In the genomic region with DNA sequence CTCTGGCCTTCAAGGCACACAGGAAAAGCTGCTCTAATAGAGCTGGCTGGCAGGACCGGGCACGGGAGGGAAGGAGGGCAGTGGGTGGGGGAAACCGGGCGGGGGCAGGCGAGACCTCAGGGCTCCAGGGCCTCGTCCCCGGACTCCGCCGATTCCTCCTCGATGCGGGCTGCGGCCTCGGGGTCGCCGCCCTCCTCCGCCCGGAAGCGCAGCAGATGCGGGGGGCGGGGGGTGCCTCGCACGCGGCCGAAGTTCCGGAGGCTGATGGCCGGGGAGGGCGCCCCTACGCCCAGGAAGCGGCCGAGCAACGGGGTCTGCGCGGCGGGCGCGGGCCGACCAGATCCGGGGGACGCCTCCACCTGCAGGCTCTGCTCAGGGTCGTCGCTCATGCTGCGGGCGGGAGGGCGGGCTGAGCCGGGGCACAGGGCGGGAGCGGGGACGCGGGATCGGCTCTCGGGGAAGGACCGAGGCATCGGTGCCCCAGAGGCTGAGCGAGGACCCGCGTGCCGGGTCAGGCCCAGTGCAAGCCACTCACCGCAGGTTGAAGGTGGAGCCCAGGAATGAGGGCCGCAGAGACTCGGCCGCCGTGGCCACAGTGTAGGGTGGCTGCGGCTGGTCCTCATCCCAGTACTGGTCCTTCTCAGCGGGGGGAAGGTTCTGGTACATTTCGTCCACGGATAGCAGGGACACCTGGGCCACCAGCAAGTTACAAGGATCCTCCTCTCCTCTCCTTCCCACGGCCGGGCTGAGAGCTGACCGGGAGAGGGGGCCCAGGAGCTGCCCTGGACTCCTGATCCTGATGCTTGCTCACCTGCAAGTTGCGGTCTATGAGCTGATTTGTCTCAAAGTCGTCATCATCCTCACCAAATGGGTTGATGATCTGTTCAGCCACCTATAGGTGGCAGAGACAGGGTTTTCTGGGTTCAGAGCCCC, we compare ENCODE assay signal across 1 cellular context.
A peak's percentile ranks its signal among the peaks of the same experiment; 100 is the strongest.
TF ChIP-seq lines count a peak whose summit lies in the region.

No MANE protein-coding gene starts in this region.

TF ChIP-seq in HepG2, 621 proteins besides CTCF, POLR2A, EP300 and RAD21 (continued from another document and continues in another):
- TF ChIP-seq, protein P1, sequence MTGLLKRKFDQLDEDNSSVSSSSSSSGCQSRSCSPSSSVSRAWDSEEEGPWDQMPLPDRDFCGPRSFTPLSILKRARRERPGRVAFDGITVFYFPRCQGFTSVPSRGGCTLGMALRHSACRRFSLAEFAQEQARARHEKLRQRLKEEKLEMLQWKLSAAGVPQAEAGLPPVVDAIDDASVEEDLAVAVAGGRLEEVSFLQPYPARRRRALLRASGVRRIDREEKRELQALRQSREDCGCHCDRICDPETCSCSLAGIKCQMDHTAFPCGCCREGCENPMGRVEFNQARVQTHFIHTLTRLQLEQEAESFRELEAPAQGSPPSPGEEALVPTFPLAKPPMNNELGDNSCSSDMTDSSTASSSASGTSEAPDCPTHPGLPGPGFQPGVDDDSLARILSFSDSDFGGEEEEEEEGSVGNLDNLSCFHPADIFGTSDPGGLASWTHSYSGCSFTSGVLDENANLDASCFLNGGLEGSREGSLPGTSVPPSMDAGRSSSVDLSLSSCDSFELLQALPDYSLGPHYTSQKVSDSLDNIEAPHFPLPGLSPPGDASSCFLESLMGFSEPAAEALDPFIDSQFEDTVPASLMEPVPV (CRISPR knock-in tag; IDR thresholded peaks at IDR 0.05) = peak; percentile 79
- no peak for TF ChIP-seq ZNF501 (CRISPR knock-in tag; IDR thresholded peaks at IDR 0.05)
- TF ChIP-seq FOXC1 (CRISPR knock-in tag; IDR thresholded peaks at IDR 0.05; ENCODE audit: borderline replicate concordance) = peak; percentile 67; the same call in 1 of the 2 replicates
- TF ChIP-seq RAD51 (IDR thresholded peaks at IDR 0.05; ENCODE audit: borderline replicate concordance) = no peak
- TF ChIP-seq HDAC2 (CRISPR knock-in tag; IDR thresholded peaks at IDR 0.05) = peak; percentile 13
- TF ChIP-seq MYC (CRISPR knock-in tag; IDR thresholded peaks at IDR 0.05; ENCODE audit: borderline replicate concordance) = peak; percentile 93
- no peak for TF ChIP-seq ZBTB42 (CRISPR knock-in tag; IDR thresholded peaks at IDR 0.05)
- 0 out of 2 replicates have a peak, but pooled peaks have one; percentile 35 for TF ChIP-seq WIZ (CRISPR knock-in tag; IDR thresholded peaks at IDR 0.05)
- peak; percentile 73; the same call in 1 of the 2 replicates for TF ChIP-seq KLF12 (CRISPR knock-in tag; IDR thresholded peaks at IDR 0.05; ENCODE audit: borderline replicate concordance)
- peak; percentile 29; the same call in 1 of the 2 replicates for TF ChIP-seq ZNF792 (CRISPR knock-in tag; IDR thresholded peaks at IDR 0.05)
- peak; percentile 45; the same call in 1 of the 2 replicates for TF ChIP-seq GATAD2A (CRISPR knock-in tag; IDR thresholded peaks at IDR 0.05)
- peak; percentile 7; the same call in 1 of the 2 replicates for TF ChIP-seq NRL (CRISPR knock-in tag; IDR thresholded peaks at IDR 0.05; ENCODE audit: borderline replicate concordance)
- TF ChIP-seq, protein P2, sequence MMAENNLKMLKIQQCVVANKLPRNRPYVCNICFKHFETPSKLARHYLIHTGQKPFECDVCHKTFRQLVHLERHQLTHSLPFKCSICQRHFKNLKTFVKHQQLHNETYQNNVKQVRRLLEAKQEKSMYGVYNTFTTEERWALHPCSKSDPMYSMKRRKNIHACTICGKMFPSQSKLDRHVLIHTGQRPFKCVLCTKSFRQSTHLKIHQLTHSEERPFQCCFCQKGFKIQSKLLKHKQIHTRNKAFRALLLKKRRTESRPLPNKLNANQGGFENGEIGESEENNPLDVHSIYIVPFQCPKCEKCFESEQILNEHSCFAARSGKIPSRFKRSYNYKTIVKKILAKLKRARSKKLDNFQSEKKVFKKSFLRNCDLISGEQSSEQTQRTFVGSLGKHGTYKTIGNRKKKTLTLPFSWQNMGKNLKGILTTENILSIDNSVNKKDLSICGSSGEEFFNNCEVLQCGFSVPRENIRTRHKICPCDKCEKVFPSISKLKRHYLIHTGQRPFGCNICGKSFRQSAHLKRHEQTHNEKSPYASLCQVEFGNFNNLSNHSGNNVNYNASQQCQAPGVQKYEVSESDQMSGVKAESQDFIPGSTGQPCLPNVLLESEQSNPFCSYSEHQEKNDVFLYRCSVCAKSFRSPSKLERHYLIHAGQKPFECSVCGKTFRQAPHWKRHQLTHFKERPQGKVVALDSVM (CRISPR knock-in tag; IDR thresholded peaks at IDR 0.05) = 0 out of 2 replicates have a peak, but pooled peaks have one; percentile 46
- peak; percentile 59; the same call in 1 of the 2 replicates for TF ChIP-seq NR1H2 (CRISPR knock-in tag; IDR thresholded peaks at IDR 0.05; ENCODE audit: borderline replicate concordance, low read depth)
- TF ChIP-seq, protein P3, sequence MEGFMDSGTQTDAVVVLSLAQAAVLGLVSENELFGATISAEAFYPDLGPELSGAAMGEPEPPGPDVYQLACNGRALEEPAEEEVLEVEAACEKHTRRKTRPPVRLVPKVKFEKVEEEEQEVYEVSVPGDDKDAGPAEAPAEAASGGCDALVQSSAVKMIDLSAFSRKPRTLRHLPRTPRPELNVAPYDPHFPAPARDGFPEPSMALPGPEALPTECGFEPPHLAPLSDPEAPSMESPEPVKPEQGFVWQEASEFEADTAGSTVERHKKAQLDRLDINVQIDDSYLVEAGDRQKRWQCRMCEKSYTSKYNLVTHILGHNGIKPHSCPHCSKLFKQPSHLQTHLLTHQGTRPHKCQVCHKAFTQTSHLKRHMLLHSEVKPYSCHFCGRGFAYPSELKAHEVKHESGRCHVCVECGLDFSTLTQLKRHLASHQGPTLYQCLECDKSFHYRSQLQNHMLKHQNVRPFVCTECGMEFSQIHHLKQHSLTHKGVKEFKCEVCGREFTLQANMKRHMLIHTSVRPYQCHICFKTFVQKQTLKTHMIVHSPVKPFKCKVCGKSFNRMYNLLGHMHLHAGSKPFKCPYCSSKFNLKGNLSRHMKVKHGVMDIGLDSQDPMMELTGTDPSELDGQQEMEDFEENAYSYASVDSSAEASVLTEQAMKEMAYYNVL (CRISPR knock-in tag; IDR thresholded peaks at IDR 0.05; ENCODE audit: borderline replicate concordance) = peak; percentile 27; the same call in 1 of the 2 replicates
- TF ChIP-seq, protein P4, sequence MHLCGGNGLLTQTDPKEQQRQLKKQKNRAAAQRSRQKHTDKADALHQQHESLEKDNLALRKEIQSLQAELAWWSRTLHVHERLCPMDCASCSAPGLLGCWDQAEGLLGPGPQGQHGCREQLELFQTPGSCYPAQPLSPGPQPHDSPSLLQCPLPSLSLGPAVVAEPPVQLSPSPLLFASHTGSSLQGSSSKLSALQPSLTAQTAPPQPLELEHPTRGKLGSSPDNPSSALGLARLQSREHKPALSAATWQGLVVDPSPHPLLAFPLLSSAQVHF (CRISPR knock-in tag; IDR thresholded peaks at IDR 0.05) = 0 out of 2 replicates have a peak, but pooled peaks have one; percentile 48
- TF ChIP-seq FOXA3 (CRISPR knock-in tag; IDR thresholded peaks at IDR 0.05) = no peak; the same call in 1 of the 2 replicates
- TF ChIP-seq IRX3 (CRISPR knock-in tag; IDR thresholded peaks at IDR 0.05; ENCODE audit: borderline replicate concordance, low read depth) = peak; percentile 9; the same call in 1 of the 2 replicates
- TF ChIP-seq CREB1 (IDR thresholded peaks at IDR 0.05) = no peak
- TF ChIP-seq CREB1 (CRISPR knock-in tag; IDR thresholded peaks at IDR 0.05) = no peak
- no peak for TF ChIP-seq SCMH1 (CRISPR knock-in tag; IDR thresholded peaks at IDR 0.05; ENCODE audit: borderline replicate concordance)
- peak; percentile 53; the same call in 1 of the 2 replicates for TF ChIP-seq TARDBP (CRISPR knock-in tag; IDR thresholded peaks at IDR 0.05)
- no peak; the same call in 1 of the 2 replicates for TF ChIP-seq PAX8 (CRISPR knock-in tag; IDR thresholded peaks at IDR 0.05; ENCODE audit: borderline replicate concordance)
- TF ChIP-seq ZMYM3 (CRISPR knock-in tag; IDR thresholded peaks at IDR 0.05) = peak; percentile 24; the same call in 1 of the 2 replicates
- no peak for TF ChIP-seq ZFP36 (IDR thresholded peaks at IDR 0.05; ENCODE audit: borderline replicate concordance, low read depth, low read length, partially characterized antibody)
- TF ChIP-seq ZNF569 (CRISPR knock-in tag; IDR thresholded peaks at IDR 0.05; ENCODE audit: borderline replicate concordance) = no peak
- TF ChIP-seq, protein P5, sequence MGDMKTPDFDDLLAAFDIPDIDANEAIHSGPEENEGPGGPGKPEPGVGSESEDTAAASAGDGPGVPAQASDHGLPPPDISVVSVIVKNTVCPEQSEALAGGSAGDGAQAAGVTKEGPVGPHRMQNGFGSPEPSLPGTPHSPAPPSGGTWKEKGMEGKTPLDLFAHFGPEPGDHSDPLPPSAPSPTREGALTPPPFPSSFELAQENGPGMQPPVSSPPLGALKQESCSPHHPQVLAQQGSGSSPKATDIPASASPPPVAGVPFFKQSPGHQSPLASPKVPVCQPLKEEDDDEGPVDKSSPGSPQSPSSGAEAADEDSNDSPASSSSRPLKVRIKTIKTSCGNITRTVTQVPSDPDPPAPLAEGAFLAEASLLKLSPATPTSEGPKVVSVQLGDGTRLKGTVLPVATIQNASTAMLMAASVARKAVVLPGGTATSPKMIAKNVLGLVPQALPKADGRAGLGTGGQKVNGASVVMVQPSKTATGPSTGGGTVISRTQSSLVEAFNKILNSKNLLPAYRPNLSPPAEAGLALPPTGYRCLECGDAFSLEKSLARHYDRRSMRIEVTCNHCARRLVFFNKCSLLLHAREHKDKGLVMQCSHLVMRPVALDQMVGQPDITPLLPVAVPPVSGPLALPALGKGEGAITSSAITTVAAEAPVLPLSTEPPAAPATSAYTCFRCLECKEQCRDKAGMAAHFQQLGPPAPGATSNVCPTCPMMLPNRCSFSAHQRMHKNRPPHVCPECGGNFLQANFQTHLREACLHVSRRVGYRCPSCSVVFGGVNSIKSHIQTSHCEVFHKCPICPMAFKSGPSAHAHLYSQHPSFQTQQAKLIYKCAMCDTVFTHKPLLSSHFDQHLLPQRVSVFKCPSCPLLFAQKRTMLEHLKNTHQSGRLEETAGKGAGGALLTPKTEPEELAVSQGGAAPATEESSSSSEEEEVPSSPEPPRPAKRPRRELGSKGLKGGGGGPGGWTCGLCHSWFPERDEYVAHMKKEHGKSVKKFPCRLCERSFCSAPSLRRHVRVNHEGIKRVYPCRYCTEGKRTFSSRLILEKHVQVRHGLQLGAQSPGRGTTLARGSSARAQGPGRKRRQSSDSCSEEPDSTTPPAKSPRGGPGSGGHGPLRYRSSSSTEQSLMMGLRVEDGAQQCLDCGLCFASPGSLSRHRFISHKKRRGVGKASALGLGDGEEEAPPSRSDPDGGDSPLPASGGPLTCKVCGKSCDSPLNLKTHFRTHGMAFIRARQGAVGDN (CRISPR knock-in tag; IDR thresholded peaks at IDR 0.05) = peak; percentile 97
- TF ChIP-seq RNF2 (conservative IDR thresholded peaks at IDR 0.05; ENCODE audit: low read depth) = peak; percentile 55; the same call in 1 of the 2 replicates
- peak; percentile 64; the same call in 1 of the 2 replicates for TF ChIP-seq NFE2L1 (CRISPR knock-in tag; IDR thresholded peaks at IDR 0.05; ENCODE audit: borderline replicate concordance)
- TF ChIP-seq ZNF20 (CRISPR knock-in tag; IDR thresholded peaks at IDR 0.05) = no peak
- 0 out of 2 replicates have a peak, but pooled peaks have one; percentile 67 for TF ChIP-seq SPEN (CRISPR knock-in tag; IDR thresholded peaks at IDR 0.05; ENCODE audit: low read depth)
- TF ChIP-seq SRSF4 (IDR thresholded peaks at IDR 0.05; ENCODE audit: low read depth, low read length, poor library complexity, severe bottlenecking) = no peak
- no peak for TF ChIP-seq RFXAP (CRISPR knock-in tag; IDR thresholded peaks at IDR 0.05; ENCODE audit: borderline replicate concordance)
- TF ChIP-seq ZNF430 (CRISPR knock-in tag; IDR thresholded peaks at IDR 0.05) = no peak
- TF ChIP-seq ZNF33B (CRISPR knock-in tag; IDR thresholded peaks at IDR 0.05) = no peak
- TF ChIP-seq ZMYM4 (CRISPR knock-in tag; IDR thresholded peaks at IDR 0.05) = peak; percentile 45
- no peak for TF ChIP-seq JUNB (CRISPR knock-in tag; IDR thresholded peaks at IDR 0.05; ENCODE audit: borderline replicate concordance)
- TF ChIP-seq ATRX (CRISPR knock-in tag; IDR thresholded peaks at IDR 0.05; ENCODE audit: borderline replicate concordance) = no peak
- TF ChIP-seq ZFX (CRISPR knock-in tag; IDR thresholded peaks at IDR 0.05; ENCODE audit: low read depth) = peak; percentile 91
- TF ChIP-seq TAF15 (IDR thresholded peaks at IDR 0.05; ENCODE audit: low read depth, low read length, poor library complexity, severe bottlenecking) = no peak
- TF ChIP-seq ELF1 (CRISPR knock-in tag; IDR thresholded peaks at IDR 0.05) = 0 out of 2 replicates have a peak, but pooled peaks have one; percentile 59
- TF ChIP-seq TCF7L2 (IDR thresholded peaks at IDR 0.05; ENCODE audit: low read depth, low read length) = no peak
- TF ChIP-seq, protein P6, sequence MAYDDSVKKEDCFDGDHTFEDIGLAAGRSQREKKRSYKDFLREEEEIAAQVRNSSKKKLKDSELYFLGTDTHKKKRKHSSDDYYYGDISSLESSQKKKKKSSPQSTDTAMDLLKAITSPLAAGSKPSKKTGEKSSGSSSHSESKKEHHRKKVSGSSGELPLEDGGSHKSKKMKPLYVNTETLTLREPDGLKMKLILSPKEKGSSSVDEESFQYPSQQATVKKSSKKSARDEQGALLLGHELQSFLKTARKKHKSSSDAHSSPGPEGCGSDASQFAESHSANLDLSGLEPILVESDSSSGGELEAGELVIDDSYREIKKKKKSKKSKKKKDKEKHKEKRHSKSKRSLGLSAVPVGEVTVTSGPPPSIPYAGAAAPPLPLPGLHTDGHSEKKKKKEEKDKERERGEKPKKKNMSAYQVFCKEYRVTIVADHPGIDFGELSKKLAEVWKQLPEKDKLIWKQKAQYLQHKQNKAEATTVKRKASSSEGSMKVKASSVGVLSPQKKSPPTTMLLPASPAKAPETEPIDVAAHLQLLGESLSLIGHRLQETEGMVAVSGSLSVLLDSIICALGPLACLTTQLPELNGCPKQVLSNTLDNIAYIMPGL (CRISPR knock-in tag; IDR thresholded peaks at IDR 0.05; ENCODE audit: borderline replicate concordance in 1 of 2, low read depth in 1 of 2) = peak; percentile 40 to 86
- TF ChIP-seq, protein P7, sequence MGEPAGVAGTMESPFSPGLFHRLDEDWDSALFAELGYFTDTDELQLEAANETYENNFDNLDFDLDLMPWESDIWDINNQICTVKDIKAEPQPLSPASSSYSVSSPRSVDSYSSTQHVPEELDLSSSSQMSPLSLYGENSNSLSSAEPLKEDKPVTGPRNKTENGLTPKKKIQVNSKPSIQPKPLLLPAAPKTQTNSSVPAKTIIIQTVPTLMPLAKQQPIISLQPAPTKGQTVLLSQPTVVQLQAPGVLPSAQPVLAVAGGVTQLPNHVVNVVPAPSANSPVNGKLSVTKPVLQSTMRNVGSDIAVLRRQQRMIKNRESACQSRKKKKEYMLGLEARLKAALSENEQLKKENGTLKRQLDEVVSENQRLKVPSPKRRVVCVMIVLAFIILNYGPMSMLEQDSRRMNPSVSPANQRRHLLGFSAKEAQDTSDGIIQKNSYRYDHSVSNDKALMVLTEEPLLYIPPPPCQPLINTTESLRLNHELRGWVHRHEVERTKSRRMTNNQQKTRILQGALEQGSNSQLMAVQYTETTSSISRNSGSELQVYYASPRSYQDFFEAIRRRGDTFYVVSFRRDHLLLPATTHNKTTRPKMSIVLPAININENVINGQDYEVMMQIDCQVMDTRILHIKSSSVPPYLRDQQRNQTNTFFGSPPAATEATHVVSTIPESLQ (CRISPR knock-in tag; conservative IDR thresholded peaks at IDR 0.05) = no peak
- TF ChIP-seq RXRB (CRISPR knock-in tag; IDR thresholded peaks at IDR 0.05; ENCODE audit: borderline replicate concordance) = peak; percentile 6; the same call in 1 of the 2 replicates
